Comparison of ENCODE assay signal across 8 cellular contexts in genomic region chr4:73671348-73671747, GRCh38. TPM values are rescaled to one million over a fixed set of nuclear protein-coding genes. Genes with fewer than 3 reads are reported as not detected.
DNase-seq lines count a peak whose midpoint lies in the region; ATAC-seq, FAIRE-seq and TF ChIP-seq lines count a peak whose summit lies in the region.
"Not testable (repeated sequence)": the region's sequence is repeated elsewhere in the genome, so short reads cannot be mapped to it uniquely, and the experiment has no call there.

No MANE protein-coding gene starts in this region.

- not testable (repeated sequence) for H3K9me2 ChIP-seq in OCI-LY7 (ENCODE audit: insufficient read depth, low read length)

- DNase-seq in DND-41; OCI-LY7 (ENCODE audit: low spot score); neural progenitor cell (ENCODE audit: low spot score): not testable (repeated sequence)
- DNase-seq in activated CD4-positive, alpha-beta T cell treated with anti-CD3 and anti-CD28 coated beads for 36 hours: peak; percentile 10
- DNase-seq in endothelial cell (ENCODE audit: low spot score): peak; percentile 15

- H3K4me2 ChIP-seq in DND-41 (ENCODE audit: insufficient read depth, low read length); KMS-11; OCI-LY7 (ENCODE audit: low read length); neural progenitor cell: not testable (repeated sequence)

- H3K27ac ChIP-seq in DND-41 (ENCODE audit: low read length); KMS-11; OCI-LY7 (ENCODE audit: low read depth, low read length, poor library complexity, severe bottlenecking); neural progenitor cell: not testable (repeated sequence)

- peak; percentile 6 for TF ChIP-seq CTCF in DND-41 (IDR thresholded peaks at IDR 0.05; ENCODE audit: borderline replicate concordance, extremely low read depth, low read length, poor library complexity, severe bottlenecking)
- TF ChIP-seq CTCF in GM12872 (IDR thresholded peaks at IDR 0.05; ENCODE audit: insufficient read depth, low read depth, low read length): peak; percentile 35; the same call in 2 of the 3 replicates
- TF ChIP-seq CTCF in KMS-11 (conservative IDR thresholded peaks at IDR 0.05; ENCODE audit: low read depth, low read length): 0 out of 2 replicates have a peak, but pooled peaks have one; percentile 21
- peak; percentile 73 for TF ChIP-seq CTCF in OCI-LY7 (conservative IDR thresholded peaks at IDR 0.05; ENCODE audit: low read length)
- peak; percentile 15 for TF ChIP-seq CTCF in endothelial cell (IDR thresholded peaks at IDR 0.05; ENCODE audit: unreplicated experiment)
- peak; percentile 32 for TF ChIP-seq CTCF in neural progenitor cell (IDR thresholded peaks at IDR 0.05)

- not testable (repeated sequence) for H3K9me3 ChIP-seq in DND-41 (ENCODE audit: insufficient read depth, low read length, severe bottlenecking); OCI-LY7 (ENCODE audit: low read length); neural progenitor cell (ENCODE audit: low read depth)

- H3F3A ChIP-seq in neural progenitor cell (ENCODE audit: low read depth): not testable (repeated sequence)

- not testable (repeated sequence) for H4K20me1 ChIP-seq in DND-41 (ENCODE audit: insufficient read depth, low read length); KMS-11 (ENCODE audit: insufficient read depth); OCI-LY7 (ENCODE audit: insufficient read depth, low read length); neural progenitor cell (ENCODE audit: low read depth)

- H3K36me3 ChIP-seq in DND-41 (ENCODE audit: insufficient read depth, low read length); KMS-11 (ENCODE audit: insufficient read depth); OCI-LY7 (ENCODE audit: insufficient read depth, low read length); neural progenitor cell: not testable (repeated sequence)

- CTCF ChIA-PET in OCI-LY7 (lab: Charles Lee; ENCODE audit: unreplicated experiment): interaction anchor here (0.9 kb wide), 1 partner anchor 19 kb away, joined by 3 read pairs; no protein-coding TSS in a partner anchor
- CTCF ChIA-PET in activated CD4-positive, alpha-beta T cell treated with anti-CD3 and anti-CD28 coated beads for 36 hours (lab: Charles Lee): interaction anchor here (0.7 to 1.5 kb wide), 2 partner anchors 9 to 295 kb away, joined by 3 to 5 read pairs; no protein-coding TSS in a partner anchor

- H3K4me3 Mint-ChIP-seq in activated CD4-positive, alpha-beta T cell treated with anti-CD3 and anti-CD28 coated beads for 36 hours; endothelial cell (ENCODE audit: unreplicated experiment); neural progenitor cell: not testable (repeated sequence)

- H3K27me3 ChIP-seq in DND-41 (ENCODE audit: insufficient read depth, low read length, poor library complexity); KMS-11 (ENCODE audit: insufficient read depth, low read depth); neural progenitor cell: not testable (repeated sequence)

- not testable (repeated sequence) for BruUV-seq in OCI-LY7 (replicated peaks; lab: Mats Ljungman, UMichigan)

- not testable (repeated sequence) for H3K4me1 ChIP-seq in DND-41 (ENCODE audit: insufficient read depth, low read length); KMS-11 (ENCODE audit: low read depth, poor library complexity, severe bottlenecking); OCI-LY7 (ENCODE audit: insufficient read depth, low read length, poor library complexity, severe bottlenecking); neural progenitor cell

- H3K36me3 Mint-ChIP-seq in activated CD4-positive, alpha-beta T cell treated with anti-CD3 and anti-CD28 coated beads for 36 hours (ENCODE audit: low read depth); endothelial cell (ENCODE audit: low read depth, unreplicated experiment); neural progenitor cell: not testable (repeated sequence)

- POLR2A ChIA-PET in OCI-LY7 (lab: Charles Lee); activated CD4-positive, alpha-beta T cell treated with anti-CD3 and anti-CD28 coated beads for 36 hours (lab: Charles Lee): not testable (repeated sequence)

- H3K9me3 Mint-ChIP-seq in activated CD4-positive, alpha-beta T cell treated with anti-CD3 and anti-CD28 coated beads for 36 hours (ENCODE audit: low read depth); endothelial cell (ENCODE audit: unreplicated experiment); neural progenitor cell: not testable (repeated sequence)

- H3K27ac Mint-ChIP-seq in activated CD4-positive, alpha-beta T cell treated with anti-CD3 and anti-CD28 coated beads for 36 hours; endothelial cell (ENCODE audit: unreplicated experiment); neural progenitor cell: not testable (repeated sequence)

- FAIRE-seq in A204.1 (lab: Jason Lieb, UNC): peak; percentile 56

- H3K9ac ChIP-seq in DND-41 (ENCODE audit: low read depth, low read length); KMS-11; neural progenitor cell: not testable (repeated sequence)

- H3K27me3 Mint-ChIP-seq in activated CD4-positive, alpha-beta T cell treated with anti-CD3 and anti-CD28 coated beads for 36 hours; endothelial cell (ENCODE audit: unreplicated experiment); neural progenitor cell (ENCODE audit: insufficient read depth, low read depth): not testable (repeated sequence)

- intact Hi-C loops in OCI-LY7 (cut with micrococcal nuclease; ENCODE audit: unreplicated experiment); activated CD4-positive, alpha-beta T cell treated with anti-CD3 and anti-CD28 coated beads for 36 hours (cut with DNase I, micrococcal nuclease): not testable (repeated sequence)

- H3K79me2 ChIP-seq in DND-41 (ENCODE audit: insufficient read depth, low read length); KMS-11 (ENCODE audit: insufficient read depth, low read depth); OCI-LY7 (ENCODE audit: insufficient read depth, low read depth, low read length); neural progenitor cell (ENCODE audit: low read depth): not testable (repeated sequence)

- H3K4me3 ChIP-seq in DND-41 (ENCODE audit: low read depth in 1 of 2, low read length in 2 of 2); KMS-11 (IDR thresholded peaks at IDR 0.05; ENCODE audit: insufficient read depth, low read depth, low read length); OCI-LY7 (ENCODE audit: low read depth, low read length, poor library complexity, severe bottlenecking); neural progenitor cell: not testable (repeated sequence)

- not testable (repeated sequence) for ATAC-seq in DND-41 (ENCODE audit: insufficient read depth, low read depth); activated CD4-positive, alpha-beta T cell treated with anti-CD3 and anti-CD28 coated beads for 36 hours

- not testable (repeated sequence) for H3K4me1 Mint-ChIP-seq in activated CD4-positive, alpha-beta T cell treated with anti-CD3 and anti-CD28 coated beads for 36 hours; endothelial cell (ENCODE audit: unreplicated experiment); neural progenitor cell

- not testable (repeated sequence) for H2AFZ ChIP-seq in DND-41 (ENCODE audit: low read depth, low read length); KMS-11 (ENCODE audit: low read depth); OCI-LY7 (ENCODE audit: low read length); neural progenitor cell (replicated peaks)

RNA-seq across cellular contexts. Expression of gene RASSF6, which starts 51.1 kb away (rescaled TPM):
- 32.5 and 48.3 TPM in 2 replicates for total RNA-seq in OCI-LY7 (2014; rRNA removed; shearing (Covaris generic))
- total RNA-seq in OCI-LY7 (2022) (62.2 and 86.6 TPM in 2 replicates), endothelial cell (ENCODE audit: unreplicated experiment) (not detected), neural progenitor cell (ENCODE audit: low replicate concordance) (not detected in 2 replicates)
- total RNA-seq in activated CD4-positive, alpha-beta T cell treated with anti-CD3 and anti-CD28 coated beads for 36 hours: under 1 TPM in 1 of 2 experiments, not detected in 1; 0.04 TPM

Comparison
In these comparisons a context has a peak if more than half of its experiments do, and no peak if none do; other contexts are left out.
1. CTCF ChIP-seq: peak in every context shown above with its lines; median percentile 73 in OCI-LY7; 35 in GM12872; 32 in neural progenitor cell; 21 in KMS-11; 15 in endothelial cell; 6 in DND-41.
2. RNA of gene RASSF6, which starts 51.1 kb away (total RNA-seq): 32.5 to 86.6 TPM in OCI-LY7; not detected in endothelial cell (single experiment), 0.04 TPM in activated CD4-positive, alpha-beta T cell treated with anti-CD3 and anti-CD28 coated beads for 36 hours and not detected in neural progenitor cell; every median in the first group is over 10 times any median in the second.